Comparison of ENCODE assay signal across 8 cellular contexts in genomic region chr15:56886450-56886856, GRCh38. TPM values are rescaled to one million over a fixed set of nuclear protein-coding genes. Genes with fewer than 3 reads are reported as not detected.
A peak's percentile ranks its signal among the peaks of the same experiment; 100 is the strongest.
DNase-seq lines count a peak whose midpoint lies in the region; ATAC-seq and TF ChIP-seq lines count a peak whose summit lies in the region.

No MANE protein-coding gene starts in this region.

- no peaks in the 10 kb centered on the region for H3K9me3 ChIP-seq in AG04450 (ENCODE audit: control insufficient read depth, insufficient read depth, low read length)
- H3K9me3 ChIP-seq in HEK293 (ENCODE audit: control insufficient read depth, insufficient read depth, low read depth, low read length), result no peaks in the 10 kb centered on the region
- H3K9me3 ChIP-seq in iPS-15b (ENCODE audit: control insufficient read depth, insufficient read depth, low read length), result no peaks in the 10 kb centered on the region
- no peaks in the 10 kb centered on the region for H3K9me3 ChIP-seq in stomach

- no peaks in the 10 kb centered on the region for H3K9me3 Mint-ChIP-seq in activated T-helper 2 cell treated with anti-CD3 and anti-CD28 coated beads, Interferon-gamma antibody, Interleukin-2, Interleukin-4, amounts not matched to agents 10 μg/mL and 5 μg/mL and 100 μg/mL, durations not matched to agents 14 hours and 24 hours and 36 hours

- POLR2A ChIA-PET in AG04450 (lab: Yijun Ruan, JAX) (interaction anchor here (2.3 kb wide), 1 partner anchor 32 kb away, joined by 27 read pairs; the partner anchor contains the start of gene TCF12), HEK293 (lab: Yijun Ruan, JAX) (interaction anchor here (0.6 to 2.9 kb wide), 2 partner anchors 32 to 76 kb away, joined by 3 to 29 read pairs; partner anchors contain the start of gene TCF12)

- H3K36me3 ChIP-seq in HEK293 (ENCODE audit: control insufficient read depth in 2 of 2, insufficient read depth in 1 of 2, low read length in 2 of 2) (no peaks in the 10 kb centered on the region), iPS-15b (ENCODE audit: control insufficient read depth, insufficient read depth, low read length) (no peaks in the 10 kb centered on the region), stomach (no peaks in the 10 kb centered on the region)

- TF ChIP-seq POLR2A in stomach (IDR thresholded peaks at IDR 0.05), result no peak

- no peaks in the 10 kb centered on the region for H3K36me3 Mint-ChIP-seq in activated T-helper 2 cell treated with anti-CD3 and anti-CD28 coated beads, Interferon-gamma antibody, Interleukin-2, Interleukin-4, amounts not matched to agents 10 μg/mL and 5 μg/mL and 100 μg/mL, durations not matched to agents 14 hours and 24 hours and 36 hours (ENCODE audit: low read depth)

- DNase-seq in AG04450 (ENCODE audit: low read depth, low spot score), result no peak
- no peak for DNase-seq in activated T-helper 2 cell treated with anti-CD3 and anti-CD28 coated beads, Interferon-gamma antibody, Interleukin-2, Interleukin-4, amounts not matched to agents 10 μg/mL and 5 μg/mL and 100 μg/mL, durations not matched to agents 14 hours and 24 hours and 36 hours (ENCODE audit: low spot score)
- DNase-seq in stomach, result no peak
- DNase-seq in HuH-7 (ENCODE audit: low spot score), result no peak

- no peak for TF ChIP-seq EP300 in stomach (IDR thresholded peaks at IDR 0.05)

- WGBS in stomach, 5 donors, result 29 to 43% (median 40%) methylated on average over 5 of the region's 5 CpGs

- H3K27me3 ChIP-seq in AG04450 (ENCODE audit: control insufficient read depth, insufficient read depth, low read length) (no peaks in the 10 kb centered on the region), iPS-15b (ENCODE audit: control insufficient read depth, insufficient read depth, low read length) (no peaks in the 10 kb centered on the region), stomach (no peaks in the 10 kb centered on the region)

- H3K4me1 ChIP-seq in HEK293 (ENCODE audit: control insufficient read depth, insufficient read depth, low read length) (no peaks in the 10 kb centered on the region), iPS-15b (ENCODE audit: control insufficient read depth, insufficient read depth, low read length) (no peaks in the 10 kb centered on the region), stomach (peaks cover 9 to 26% (median 15%) of the 10 kb centered on the region in 4 donors)

- H3K4me3 ChIP-seq in AG04450 (ENCODE audit: low read depth, low read length) (peak overlapping the region; percentile 57), HEK293 (ENCODE audit: low read depth, low read length) (no peak overlapping the region), iPS-15b (ENCODE audit: low read depth, low read length) (peak overlapping the region; percentile 70), stomach (peak overlapping the region; percentile 47 to 76 (median 66))

- H3K27me3 Mint-ChIP-seq in activated T-helper 2 cell treated with anti-CD3 and anti-CD28 coated beads, Interferon-gamma antibody, Interleukin-2, Interleukin-4, amounts not matched to agents 10 μg/mL and 5 μg/mL and 100 μg/mL, durations not matched to agents 14 hours and 24 hours and 36 hours (ENCODE audit: low read depth), result peaks cover 12% of the 10 kb centered on the region

- H3K27ac Mint-ChIP-seq in activated T-helper 2 cell treated with anti-CD3 and anti-CD28 coated beads, Interferon-gamma antibody, Interleukin-2, Interleukin-4, amounts not matched to agents 10 μg/mL and 5 μg/mL and 100 μg/mL, durations not matched to agents 14 hours and 24 hours and 36 hours, result peak overlapping the region; percentile 34

- peak overlapping the region; percentile 61 for H3K9ac ChIP-seq in iPS-15b (ENCODE audit: low read depth, low read length)

- CTCF ChIA-PET in AG04450 (lab: Charles Lee), result interaction anchor here (1.4 kb wide), 1 partner anchor 395 kb away, joined by 3 read pairs; no protein-coding TSS in a partner anchor
- CTCF ChIA-PET in HEK293 (lab: Yijun Ruan, JAX), result interaction anchor here (1.2 kb wide), 1 partner anchor 395 kb away, joined by 3 read pairs; no protein-coding TSS in a partner anchor

- H3K4me1 Mint-ChIP-seq in activated T-helper 2 cell treated with anti-CD3 and anti-CD28 coated beads, Interferon-gamma antibody, Interleukin-2, Interleukin-4, amounts not matched to agents 10 μg/mL and 5 μg/mL and 100 μg/mL, durations not matched to agents 14 hours and 24 hours and 36 hours (ENCODE audit: low read depth), result peaks cover 19% of the 10 kb centered on the region

- intact Hi-C loops in activated T-helper 2 cell treated with anti-CD3 and anti-CD28 coated beads, Interferon-gamma antibody, Interleukin-2, Interleukin-4, amounts not matched to agents 10 μg/mL and 5 μg/mL and 100 μg/mL, durations not matched to agents 14 hours and 24 hours and 36 hours (cut with micrococcal nuclease), result loop anchor here (2.0 to 10.0 kb wide), 2 partner anchors 154 to 642 kb away; partner anchors contain the start of genes RFX7 and ZNF280D
- intact Hi-C loops in stomach (cut with DNase I; ENCODE audit: low total_unique reads), result no loop called here

- peak overlapping the region; percentile 74 for H3K4me3 Mint-ChIP-seq in activated T-helper 2 cell treated with anti-CD3 and anti-CD28 coated beads, Interferon-gamma antibody, Interleukin-2, Interleukin-4, amounts not matched to agents 10 μg/mL and 5 μg/mL and 100 μg/mL, durations not matched to agents 14 hours and 24 hours and 36 hours (ENCODE audit: low read depth)

- no peak for TF ChIP-seq CTCF in AG04450 (IDR thresholded peaks at IDR 0.05; ENCODE audit: low read depth, low read length)
- TF ChIP-seq CTCF in HEK293 (tag by site-specific recombination; IDR thresholded peaks at IDR 0.05), result no peak
- no peak for TF ChIP-seq CTCF in stomach (IDR thresholded peaks at IDR 0.05)

- peak overlapping the region; percentile 95 for H3K27ac ChIP-seq in AG04450 (ENCODE audit: low read depth, low read length)
- H3K27ac ChIP-seq in HEK293 (ENCODE audit: extremely low read depth, low read depth, low read length), result peak overlapping the region; percentile 54; the same call in 1 of the 2 replicates
- peak overlapping the region; percentile 94 to 99 (median 98) for H3K27ac ChIP-seq in stomach

- no peak for ATAC-seq in GM19351 (IDR thresholded peaks at IDR 0.05; ENCODE audit: unreplicated experiment)
- no peak for ATAC-seq in HG03460 (IDR thresholded peaks at IDR 0.05; ENCODE audit: unreplicated experiment)

TF ChIP-seq in HEK293, 187 proteins besides CTCF, POLR2A, EP300 and RAD21:
- no peak for TF ChIP-seq ZNF629 (tag by site-specific recombination; IDR thresholded peaks at IDR 0.05)
- no peak for TF ChIP-seq ZNF169 (tag by site-specific recombination; IDR thresholded peaks at IDR 0.05)
- no peak for TF ChIP-seq ZSCAN5A (tag by site-specific recombination; IDR thresholded peaks at IDR 0.05)
- no peak for TF ChIP-seq ZNF350 (tag by site-specific recombination; IDR thresholded peaks at IDR 0.05)

RNA-seq across cellular contexts. Expression of gene TCF12, which starts 32.0 kb away (rescaled TPM):
- polyA plus RNA-seq in AG04450 (2011; rRNA removed) (410 and 447 TPM in 2 replicates), stomach (10 to 100 TPM; 11.2 to 15.8 (median 12.4) TPM)
- 637 and 703 TPM in 2 replicates for polyA minus RNA-seq in AG04450 (2011; rRNA and poly(A)+ RNA removed)
- total RNA-seq in activated T-helper 2 cell treated with anti-CD3 and anti-CD28 coated beads, Interferon-gamma antibody, Interleukin-2, Interleukin-4, amounts not matched to agents 10 μg/mL and 5 μg/mL and 100 μg/mL, durations not matched to agents 14 hours and 24 hours and 36 hours, result 70.7 and 72.8 TPM in 2 replicates
- 100 to 1,000 TPM in 4 of 5 donors, 10 to 100 TPM in 1; 84.3 to 462 (median 244) TPM for total RNA-seq in stomach
